Comparison of ENCODE assay signal across 27 cellular contexts in the genomic region with DNA sequence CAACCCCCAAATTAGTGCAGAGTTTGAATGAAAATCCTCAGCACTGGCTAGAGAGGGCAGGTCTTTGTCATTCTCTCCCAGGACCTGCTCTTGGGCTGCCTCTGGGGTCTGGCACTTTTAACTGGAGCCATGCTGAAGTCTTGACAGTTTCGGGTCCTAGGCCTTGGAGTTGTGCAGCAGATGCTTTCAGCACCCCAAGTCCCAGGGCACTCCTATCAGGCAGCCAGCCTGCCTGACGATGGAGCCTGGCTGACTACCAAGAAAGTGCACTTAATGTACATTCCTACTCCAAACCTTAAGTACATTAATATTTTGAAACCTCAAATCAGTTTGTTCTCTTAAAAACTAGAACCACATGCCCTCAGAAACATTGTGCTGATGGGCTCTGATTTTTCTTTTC.
"Had no signal": no experiment of that assay in that cellular context is flagged by ENCODE, and none has a peak within 500 bp of the region (broad histone marks: within the 10 kb centered on the region; RNA-seq: fewer than 3 reads in every experiment).

No MANE protein-coding gene starts in this region.

- DNase-seq: naive thymus-derived CD4-positive, alpha-beta T cell; natural killer cell; occipital lobe; ovary; psoas muscle; right cardiac atrium; right lobe of liver; sigmoid colon; small intestine; spleen; stimulated activated CD4-positive, alpha-beta T cell treated with anti-CD3 and anti-CD28 coated beads, Interleukin-12 subunit alpha, Interleukin-12 subunit beta, amount 100 ng/mL, for 4 hours; stimulated activated CD4-positive, alpha-beta T cell treated with anti-CD3 and anti-CD28 coated beads, Interleukin-1b, Interleukin-23, amount 100 ng/mL, for 48 hours; stimulated activated CD4-positive, alpha-beta T cell treated with anti-CD3 and anti-CD28 coated beads, Interleukin-4, amount 100 ng/mL, for 1 hour; stimulated activated CD4-positive, alpha-beta T cell treated with anti-CD3 and anti-CD28 coated beads, Interleukin-4, amount 100 ng/mL, for 4 hours; stimulated activated CD8-positive, alpha-beta memory T cell treated with anti-CD3 and anti-CD28 coated beads, Interleukin-4, amount 100 ng/mL, for 48 hours; stimulated activated naive CD4-positive, alpha-beta T cell; stimulated activated naive CD8-positive, alpha-beta T cell treated with anti-CD3 and anti-CD28 coated beads, Interleukin-15, amount 100 ng/mL, for 72 hours; stimulated activated naive CD8-positive, alpha-beta T cell treated with anti-CD3 and anti-CD28 coated beads, Interleukin-15, Interleukin-2, amounts not matched to agents 100 U/mL and 50 U/mL, for 24 hours; substantia nigra; testis; tibial artery; uterus had no signal

- H2AFZ ChIP-seq: neural progenitor cell, parathyroid adenoma had no signal

- ATAC-seq: naive thymus-derived CD4-positive, alpha-beta T cell; natural killer cell; psoas muscle; right cardiac atrium; right lobe of liver; stimulated activated memory B cell treated with anti-CD40 and anti-IgM and Interleukin-4, amounts not matched to agents 10 μg/mL and 1 μg/mL and 100 μg/mL, for 72 hours; stimulated activated naive CD8-positive, alpha-beta T cell treated with anti-CD3 and anti-CD28 coated beads, Interleukin-15, amount 100 ng/mL, for 72 hours; stimulated activated naive CD8-positive, alpha-beta T cell treated with anti-CD3 and anti-CD28 coated beads, Interleukin-15, Interleukin-2, amounts not matched to agents 100 U/mL and 50 U/mL, for 24 hours had no signal

- H3K4me1 ChIP-seq: neural progenitor cell, parathyroid adenoma, psoas muscle, right lobe of liver, testis, tibial artery, upper lobe of left lung, uterus had no signal

- H3K79me2 ChIP-seq: parathyroid adenoma had no signal

- H3K27me3 ChIP-seq: neural progenitor cell, ovary, right lobe of liver, sigmoid colon, suprapubic skin, testis, tibial artery, upper lobe of left lung, uterus had no signal

- H3K4me3 ChIP-seq: neural progenitor cell, ovary, psoas muscle, right lobe of liver, sigmoid colon, spleen, suprapubic skin, testis, tibial artery, upper lobe of left lung, uterus had no signal

- H3K4me2 ChIP-seq: neural progenitor cell had no signal

- H3K36me3 ChIP-seq: neural progenitor cell, ovary, right lobe of liver, sigmoid colon, spleen, suprapubic skin, tibial artery, upper lobe of left lung, uterus had no signal

- H3K27ac ChIP-seq: neural progenitor cell, ovary, parathyroid adenoma, psoas muscle, right lobe of liver, sigmoid colon, spleen, suprapubic skin, testis, tibial artery, upper lobe of left lung, uterus had no signal

- H3K9ac ChIP-seq: neural progenitor cell, parathyroid adenoma had no signal

- H3K9me3 ChIP-seq: ovary, psoas muscle, right lobe of liver, sigmoid colon, spleen, suprapubic skin, testis, tibial artery, upper lobe of left lung, uterus had no signal
